ENCODE assay signal across 34 cellular contexts in genomic region chr18:38587571-38587970, GRCh38.
"Had no signal": no experiment of that assay in that cellular context is flagged by ENCODE, and none has a peak within 500 bp of the region (broad histone marks: within the 10 kb centered on the region; RNA-seq: fewer than 3 reads in every experiment).

No MANE protein-coding gene starts in this region.

- H3K27ac ChIP-seq: KMS-11 had no signal

- H3K36me3 ChIP-seq: MG63 had no signal

- H3K9ac ChIP-seq: KMS-11 had no signal

- DNase-seq: Kasumi-1, KG1, MG63, MM.1S, MV-4-11, NCI-H1048, NCI-H1092, NCI-H1092 treated with DMSO at 0.1 percent for 48 hours, NCI-H1105, NCI-H1105 treated with DMSO at 0.1 percent for 48 hours, NCI-H1417, NCI-H1417 treated with DMSO at 0.1 percent for 48 hours, NCI-H1436, NCI-H1436 treated with DMSO at 0.1 percent for 48 hours, NCI-H146, NCI-H1694, NCI-H1694 treated with DMSO at 0.1 percent for 48 hours, NCI-H187, NCI-H187 treated with DMSO at 0.1 percent for 48 hours, NCI-H1930, NCI-H2029, NCI-H2029 treated with DMSO at 0.1 percent for 48 hours, NCI-H2081, NCI-H2081 treated with DMSO at 0.1 percent for 48 hours, NCI-H2107, NCI-H2171, NCI-H2171 treated with DMSO at 0.1 percent for 48 hours, NCI-H2227 treated with DMSO at 0.1 percent for 48 hours, NCI-H226, NCI-H345, NCI-H446, NCI-H446 treated with DMSO at 0.1 percent for 48 hours, NCI-H510A had no signal

- H3K27me3 ChIP-seq: MG63 had no signal

- H3K9me3 ChIP-seq: MG63 had no signal

- H3K4me3 ChIP-seq: MG63 had no signal

- H3K4me2 ChIP-seq: KMS-11 had no signal
